5 cellular contexts compared by ENCODE assay signal in the genomic region with DNA sequence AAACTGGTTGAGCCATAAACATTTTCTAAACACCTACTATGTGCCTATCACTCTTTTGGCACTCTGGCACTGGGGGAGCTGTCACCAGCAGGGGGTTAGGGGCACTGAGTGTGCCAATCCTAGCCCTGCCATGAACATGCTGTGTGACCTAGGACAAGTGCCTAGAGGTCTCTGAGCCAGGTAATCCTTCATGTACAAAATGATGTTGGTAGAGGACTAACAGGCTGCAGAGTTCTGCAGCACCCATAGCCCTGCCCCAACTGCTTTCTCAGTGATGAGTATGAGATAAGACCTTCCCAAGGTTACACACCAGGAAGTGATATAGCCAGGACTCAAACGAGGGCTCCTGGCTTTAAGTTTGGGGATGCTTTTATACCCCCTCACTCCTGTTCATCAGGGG.
"Had no signal": no experiment of that assay in that cellular context is flagged by ENCODE, and none has a peak within 500 bp of the region (broad histone marks: within the 10 kb centered on the region; RNA-seq: fewer than 3 reads in every experiment).

No MANE protein-coding gene starts in this region.

- H3K36me3 ChIP-seq: HAP-1 had no signal

- H3K4me2 ChIP-seq: GM23338 had no signal

- H3K4me1 ChIP-seq: HAP-1 had no signal

- H3K4me3 ChIP-seq: GM23338, HAP-1 had no signal

- DNase-seq: H7, KG1 had no signal

- ATAC-seq: GM23338, HCT116 had no signal

- H3K9me3 ChIP-seq: HAP-1 had no signal
